In genomic region chr5:133850811-133851210, GRCh38 we compare ENCODE assay signal across 21 cellular contexts.
"Had no signal": no experiment of that assay in that cellular context is flagged by ENCODE, and none has a peak within 500 bp of the region (broad histone marks: within the 10 kb centered on the region; RNA-seq: fewer than 3 reads in every experiment).

No MANE protein-coding gene starts in this region.

- H3K79me2 ChIP-seq: hepatocyte had no signal

- H3K27ac Mint-ChIP-seq: memory B cell; naive thymus-derived CD4-positive, alpha-beta T cell; natural killer cell treated with Interleukin-12 subunit alpha and Interleukin-12 subunit beta and Interleukin-15 and Interleukin-18, amount 100 ng/mL, for 72 hours; progenitor cell of endocrine pancreas; stimulated activated effector memory CD8-positive, alpha-beta T cell treated with anti-CD3 and anti-CD28 coated beads, Interleukin-12 subunit alpha, Interleukin-12 subunit beta, amount 100 ng/mL, for 72 hours; stimulated activated naive CD8-positive, alpha-beta T cell treated with anti-CD3 and anti-CD28 coated beads, Interleukin-15, Interleukin-2, amounts not matched to agents 100 ng/mL and 50 ng/mL, for 24 hours had no signal

- H3K4me3 Mint-ChIP-seq: memory B cell; naive thymus-derived CD4-positive, alpha-beta T cell; natural killer cell treated with Interleukin-12 subunit alpha and Interleukin-12 subunit beta and Interleukin-15 and Interleukin-18, amount 100 ng/mL, for 72 hours; stimulated activated effector memory CD8-positive, alpha-beta T cell treated with anti-CD3 and anti-CD28 coated beads, Interleukin-12 subunit alpha, Interleukin-12 subunit beta, amount 100 ng/mL, for 72 hours; stimulated activated naive CD8-positive, alpha-beta T cell treated with anti-CD3 and anti-CD28 coated beads, Interleukin-15, Interleukin-2, amounts not matched to agents 100 ng/mL and 50 ng/mL, for 24 hours had no signal

- H2AFZ ChIP-seq: hepatocyte had no signal

- H3K4me2 ChIP-seq: hepatocyte had no signal

- H3K9me3 Mint-ChIP-seq: memory B cell; natural killer cell treated with Interleukin-12 subunit alpha and Interleukin-12 subunit beta and Interleukin-15 and Interleukin-18, amount 100 ng/mL, for 72 hours; stimulated activated effector memory CD8-positive, alpha-beta T cell treated with anti-CD3 and anti-CD28 coated beads, Interleukin-12 subunit alpha, Interleukin-12 subunit beta, amount 100 ng/mL, for 72 hours; stimulated activated naive CD8-positive, alpha-beta T cell treated with anti-CD3 and anti-CD28 coated beads, Interleukin-15, Interleukin-2, amounts not matched to agents 100 ng/mL and 50 ng/mL, for 24 hours had no signal

- H3K4me3 ChIP-seq: hepatocyte, left ventricle myocardium inferior, mucosa of descending colon, ovary, right atrium auricular region, skin epidermis, suprapubic skin, tibial nerve, upper lobe of left lung had no signal

- ATAC-seq: mucosa of descending colon; naive thymus-derived CD4-positive, alpha-beta T cell; natural killer cell treated with Interleukin-12 subunit alpha and Interleukin-12 subunit beta and Interleukin-15 and Interleukin-18, amount 100 ng/mL, for 72 hours; sciatic nerve; stimulated activated effector memory CD8-positive, alpha-beta T cell treated with anti-CD3 and anti-CD28 coated beads, Interleukin-12 subunit alpha, Interleukin-12 subunit beta, amount 100 ng/mL, for 72 hours had no signal

- H3K9me3 ChIP-seq: left ventricle myocardium inferior, mucosa of descending colon, ovary, right atrium auricular region, suprapubic skin, tibial nerve, upper lobe of left lung had no signal

- H3K27me3 ChIP-seq: hepatocyte, ovary, right atrium auricular region, tibial nerve, upper lobe of left lung had no signal

- H3K36me3 ChIP-seq: left ventricle myocardium inferior, ovary, right atrium auricular region, suprapubic skin, tibial nerve, upper lobe of left lung had no signal

- H3K4me1 ChIP-seq: left ventricle myocardium inferior, right atrium auricular region, tibial nerve had no signal

- H3K27ac ChIP-seq: hepatocyte, left ventricle myocardium inferior, ovary, right atrium auricular region, skin epidermis, suprapubic skin, tibial nerve, upper lobe of left lung had no signal

- DNase-seq: islet precursor cell; left ventricle myocardium inferior; mucosa of descending colon; ovary; stimulated activated CD4-positive, alpha-beta T cell treated with anti-CD3 and anti-CD28 coated beads, Interleukin-12 subunit alpha, Interleukin-12 subunit beta, amount 100 ng/mL, for 4 hours; stimulated activated CD4-positive, alpha-beta T cell treated with anti-CD3 and anti-CD28 coated beads, Interleukin-15, amount 100 ng/mL, for 24 hours; stimulated activated CD4-positive, alpha-beta T cell treated with anti-CD3 and anti-CD28 coated beads, Interleukin-4, amount 100 ng/mL, for 1 hour; stimulated activated naive CD4-positive, alpha-beta T cell; upper lobe of left lung had no signal

- H3K36me3 Mint-ChIP-seq: memory B cell; naive thymus-derived CD4-positive, alpha-beta T cell; natural killer cell treated with Interleukin-12 subunit alpha and Interleukin-12 subunit beta and Interleukin-15 and Interleukin-18, amount 100 ng/mL, for 72 hours; stimulated activated effector memory CD8-positive, alpha-beta T cell treated with anti-CD3 and anti-CD28 coated beads, Interleukin-12 subunit alpha, Interleukin-12 subunit beta, amount 100 ng/mL, for 72 hours had no signal
